9 cellular contexts compared by ENCODE assay signal in genomic region chr5:35884125-35884788, GRCh38. TPM values are rescaled to one million over a fixed set of nuclear protein-coding genes. Genes with fewer than 3 reads are reported as not detected.
A peak's percentile ranks its signal among the peaks of the same experiment; 100 is the strongest.
DNase-seq lines count a peak whose midpoint lies in the region; ATAC-seq, FAIRE-seq and TF ChIP-seq lines count a peak whose summit lies in the region.
"Had no signal": no experiment of that assay in that cellular context is flagged by ENCODE, and none has a peak within 500 bp of the region (broad histone marks: within the 10 kb centered on the region; RNA-seq: fewer than 3 reads in every experiment).

No MANE protein-coding gene starts in this region.

- H3K36me3 Mint-ChIP-seq in T-cell = peaks cover 3% of the 10 kb centered on the region

- TF ChIP-seq POLR2A in GM12892 (IDR thresholded peaks at IDR 0.05; ENCODE audit: low read depth, low read length) (no peak), ovary (IDR thresholded peaks at IDR 0.05) (no peak)

- intact Hi-C loops in ovary (cut with DNase I) = no loop called here

- H3K27me3 ChIP-seq in keratinocyte (ENCODE audit: control insufficient read depth, extremely low read depth, insufficient read depth, low read length) = no peaks in the 10 kb centered on the region
- H3K27me3 ChIP-seq in ovary = no peaks in the 10 kb centered on the region

- no peaks in the 10 kb centered on the region for H3K27me3 Mint-ChIP-seq in T-cell

- dilution Hi-C loops in keratinocyte (cut with MboI; ENCODE audit: extremely low pct_ligation_motif_present, low sequenced_read_pairs) = no loop called here

- peaks cover 38 to 46% (median 43%) of the 10 kb centered on the region in 3 donors for H3K4me1 Mint-ChIP-seq in T-cell

- H3K36me3 ChIP-seq in keratinocyte (ENCODE audit: control insufficient read depth in 2 of 2, extremely low read depth in 1 of 2, insufficient read depth in 2 of 2, low read length in 2 of 2) = no peaks in the 10 kb centered on the region
- H3K36me3 ChIP-seq in ovary = no peaks in the 10 kb centered on the region

- ATAC-seq in HG03354 (IDR thresholded peaks at IDR 0.05; ENCODE audit: poor library complexity, severe bottlenecking, unreplicated experiment) = peak; percentile 61
- ATAC-seq in T-cell (replicated peaks in 1 of 4) = peak in 3 of 4 experiments; percentile 40 to 52 (median 44)

- H3K79me2 ChIP-seq in keratinocyte (ENCODE audit: control insufficient read depth, insufficient read depth, low read length) = no peaks in the 10 kb centered on the region

- H3K9me1 ChIP-seq in keratinocyte (ENCODE audit: control insufficient read depth, extremely low read depth, insufficient read depth, low read length) = no peaks in the 10 kb centered on the region

- TF ChIP-seq CTCF in keratinocyte (optimal IDR thresholded peaks at IDR 0.05 in 1 of 3, IDR thresholded peaks at IDR 0.05 in 1 of 3, conservative IDR thresholded peaks at IDR 0.05 in 1 of 3; ENCODE audit: extremely low read depth in 1 of 3, insufficient read depth in 2 of 3, low read length in 3 of 3) (no peak), ovary (IDR thresholded peaks at IDR 0.05) (no peak)

- DNase-seq in GM12892 (ENCODE audit: insufficient read length) (no peak), T-cell (peak in 1 of 34 experiments; percentile 13), keratinocyte (ENCODE audit: low read depth, low spot score) (peak; percentile 90), NCI-H1417 treated with DMSO at 0.1 percent for 48 hours (lab: John Stamatoyannopoulos, UW) (no peak), NCI-H1436 (lab: John Stamatoyannopoulos, UW) (no peak), ovary (no peak), NCI-H526 treated with DMSO at 0.1 percent for 48 hours (lab: John Stamatoyannopoulos, UW) (no peak)

- POLR2A ChIA-PET in T-cell (lab: Charles Lee) = no interaction called here

- H3K4me2 ChIP-seq in keratinocyte (ENCODE audit: control insufficient read depth, extremely low read depth, insufficient read depth, low read depth, low read length) = peak overlapping the region; percentile 56

- H3K4me3 Mint-ChIP-seq in T-cell = peak overlapping the region in 1 of 3 donors; percentile 40

- H3K27ac Mint-ChIP-seq in T-cell = peak overlapping the region; percentile 23 to 72

- TF ChIP-seq EP300 in ovary (IDR thresholded peaks at IDR 0.05) = no peak

- CTCF ChIA-PET in T-cell (lab: Charles Lee) = no interaction called here

- H3K27ac ChIP-seq in keratinocyte (ENCODE audit: control insufficient read depth, insufficient read depth, low read length) (peak overlapping the region; percentile 50), ovary (no peak overlapping the region)

- no peak overlapping the region for H3K9ac ChIP-seq in keratinocyte (ENCODE audit: control insufficient read depth, extremely low read depth, insufficient read depth, low read length)

- no peaks in the 10 kb centered on the region for H3K9me3 Mint-ChIP-seq in T-cell

- WGBS in ovary, 3 donors = 85 to 90% (median 85%) methylated on average over 1 of the region's 1 CpG

- H2AFZ ChIP-seq in keratinocyte (ENCODE audit: control insufficient read depth, low read length) = no peak overlapping the region

- no peaks in the 10 kb centered on the region for H3K9me3 ChIP-seq in keratinocyte (ENCODE audit: control insufficient read depth, low read depth, low read length)
- no peaks in the 10 kb centered on the region for H3K9me3 ChIP-seq in ovary

- H3K4me1 ChIP-seq in keratinocyte (ENCODE audit: control insufficient read depth, extremely low read depth, insufficient read depth, low read length) = peaks cover 15% of the 10 kb centered on the region
- H3K4me1 ChIP-seq in ovary (ENCODE audit: insufficient read depth) = no peaks in the 10 kb centered on the region

- no peaks in the 10 kb centered on the region for H4K20me1 ChIP-seq in keratinocyte (ENCODE audit: control insufficient read depth, extremely low read depth, insufficient read depth, low read length)

- peak; percentile 78 for FAIRE-seq in GM12892 (lab: Jason Lieb, UNC)
- peak; percentile 81 for FAIRE-seq in keratinocyte (lab: Jason Lieb, UNC)

- no peak overlapping the region for H3K4me3 ChIP-seq in keratinocyte (ENCODE audit: control insufficient read depth in 2 of 3, extremely low read depth in 1 of 3, insufficient read depth in 2 of 3, low read depth in 1 of 3, low read length in 3 of 3)
- no peak overlapping the region for H3K4me3 ChIP-seq in ovary

RNA-seq across cellular contexts. Expression of gene IL7R, which starts 27.6 kb away (rescaled TPM):
- polyA plus RNA-seq in GM12892 (2012; ENCODE audit: missing spikeins) = 2.3 TPM
- 1,000 to 10,000 TPM in 1 of 5 donors, 100 to 1,000 TPM in 4; 691 to 1,106 (median 924) TPM for total RNA-seq in T-cell
- 2.8 to 5.9 TPM (median 4.7 TPM) in 3 replicates for polyA plus RNA-seq in keratinocyte
- polyA plus RNA-seq in keratinocyte (2011; ENCODE audit: low read depth) = not detected
- polyA plus RNA-seq in keratinocyte (2011; cell fraction: cytosol; rRNA removed) = 1.7 and 2.7 TPM in 2 replicates
- polyA plus RNA-seq in keratinocyte (2011; cell fraction: nucleus; rRNA removed) = 4.5 and 5.1 TPM in 2 replicates
- polyA plus RNA-seq in keratinocyte (2012; ENCODE audit: low replicate concordance) = 4.6 TPM in 1 of 2 replicates, not detected in the other
- polyA minus RNA-seq in keratinocyte = 2.7 to 8.5 TPM (median 4.6 TPM) in 3 replicates
- 1.9 TPM for polyA minus RNA-seq in keratinocyte (2011; cell fraction: cytosol; rRNA and poly(A)+ RNA removed)
- polyA minus RNA-seq in keratinocyte (2011; cell fraction: nucleus; rRNA and poly(A)+ RNA removed) = 3.6 and 6.4 TPM in 2 replicates
- total RNA-seq in ovary = 1 to 10 TPM in 5 of 7 donors, under 1 TPM in 2; 0.28 to 3.7 (median 3.2) TPM
- 10 to 100 TPM in 1 of 2 donors, 1 to 10 TPM in 1; 1.5 to 11.3 TPM for polyA plus RNA-seq in ovary

RNA-seq across cellular contexts. Expression of gene CAPSL, which starts 54.2 kb away (rescaled TPM):
- polyA plus RNA-seq in GM12892 (2012; ENCODE audit: missing spikeins) = 0.49 TPM
- not detected for total RNA-seq in T-cell
- polyA plus RNA-seq in keratinocyte = not detected in 3 replicates
- not detected for polyA plus RNA-seq in keratinocyte (2011; ENCODE audit: low read depth)
- not detected in 2 replicates for polyA plus RNA-seq in keratinocyte (2011; cell fraction: cytosol; rRNA removed)
- polyA plus RNA-seq in keratinocyte (2011; cell fraction: nucleus; rRNA removed) = not detected in 2 replicates
- polyA plus RNA-seq in keratinocyte (2012; ENCODE audit: low replicate concordance) = not detected in 2 replicates
- polyA minus RNA-seq in keratinocyte = not detected in 3 replicates
- polyA minus RNA-seq in keratinocyte (2011; cell fraction: cytosol; rRNA and poly(A)+ RNA removed) = not detected
- polyA minus RNA-seq in keratinocyte (2011; cell fraction: nucleus; rRNA and poly(A)+ RNA removed) = not detected in 2 replicates
- total RNA-seq in ovary = 10 to 100 TPM in 1 of 7 donors, 1 to 10 TPM in 3, under 1 TPM in 1, not detected in 2; 0.85 to 28.8 (median 1.8) TPM
- polyA plus RNA-seq in ovary = not detected
- total RNA-seq: skeletal muscle tissue had no signal

Comparison
In these comparisons a context has a peak if more than half of its experiments do, and no peak if none do; other contexts are left out.
1. RNA of gene IL7R, which starts 27.6 kb away (total RNA-seq): 691 to 1,106 TPM in T-cell; 0.28 to 3.7 TPM in ovary; every median in the first group is over 100 times any median in the second.